In the genomic region with DNA sequence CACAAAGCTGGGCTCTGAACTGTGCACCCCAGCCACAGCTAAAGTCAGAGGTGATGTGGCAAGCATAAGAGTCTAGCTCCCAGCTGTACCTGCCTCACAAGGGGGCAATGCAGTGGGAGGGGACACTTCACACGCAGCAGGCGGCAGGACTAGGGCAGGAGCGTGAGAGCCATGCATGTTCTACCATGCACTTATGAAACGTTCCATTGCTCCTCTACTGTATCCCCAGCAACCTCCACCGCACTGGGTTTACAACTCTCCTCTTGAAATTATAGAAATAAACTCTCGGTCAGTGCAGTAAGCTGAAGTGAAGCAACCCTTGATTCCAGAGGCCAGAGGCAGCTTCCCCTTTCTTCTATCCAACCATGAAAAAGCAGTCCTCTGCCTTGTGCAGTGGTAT, we compare ENCODE assay signal across 24 cellular contexts.
DNase-seq lines count a peak whose midpoint lies in the region; ATAC-seq and TF ChIP-seq lines count a peak whose summit lies in the region.
"Had no signal": no experiment of that assay in that cellular context is flagged by ENCODE, and none has a peak within 500 bp of the region (broad histone marks: within the 10 kb centered on the region; RNA-seq: fewer than 3 reads in every experiment).

No MANE protein-coding gene starts in this region.

- H3K4me3 Mint-ChIP-seq in natural killer cell: peak overlapping the region; percentile 65
- H3K4me3 Mint-ChIP-seq in progenitor cell of endocrine pancreas (ENCODE audit: low read depth): no peak overlapping the region
- H3K4me3 Mint-ChIP-seq: activated B cell treated with CpG ODN at 0.5 μM for 24 hours; activated CD4-positive, alpha-beta memory T cell treated with anti-CD3 and anti-CD28 coated beads, Interleukin-2, amount 10 ng/mL, durations not matched to agents 7 days and 5 days; activated naive CD4-positive, alpha-beta T cell treated with anti-CD3 and anti-CD28 coated beads for 36 hours; central memory CD8-positive, alpha-beta T cell; stimulated activated naive CD8-positive, alpha-beta T cell treated with anti-CD3 and anti-CD28 coated beads, Interleukin-15, Interleukin-2, amounts not matched to agents 100 ng/mL and 50 ng/mL, for 24 hours; T-helper 1 cell treated with Interleukin-12 subunit alpha and Interleukin-12 subunit beta and Interleukin-4 antibody, amounts not matched to agents 30 μg/mL and 1 μg/mL, for 36 hours; type B pancreatic cell had no signal

- no peak overlapping the region for H3K4me2 ChIP-seq in DND-41 (ENCODE audit: insufficient read depth, low read length)

- H2AFZ ChIP-seq in DND-41 (ENCODE audit: low read depth, low read length): peak overlapping the region; percentile 5; the same call in 1 of the 2 replicates

- no peak for DNase-seq in DND-41
- peak; percentile 89 to 92 for DNase-seq in Kasumi-1 (lab: John Stamatoyannopoulos, UW)
- DNase-seq in SKM-1 (lab: John Stamatoyannopoulos, UW; ENCODE audit: unreplicated experiment): peak; percentile 94
- DNase-seq in natural killer cell: no peak
- no peak for DNase-seq in progenitor cell of endocrine pancreas (ENCODE audit: low spot score, unreplicated experiment)
- DNase-seq in esophagus squamous epithelium (lab: John Stamatoyannopoulos, UW): no peak
- no peak for DNase-seq in dermis blood vessel endothelial cell
- DNase-seq: activated B cell treated with CpG ODN at 0.5 μM for 24 hours; activated CD4-positive, alpha-beta memory T cell treated with anti-CD3 and anti-CD28 coated beads, Interleukin-2, amount 10 ng/mL, durations not matched to agents 7 days and 5 days; activated naive CD4-positive, alpha-beta T cell treated with anti-CD3 and anti-CD28 coated beads for 36 hours; COR-L47; gastrocnemius medialis; mesendoderm; naive thymus-derived CD8-positive, alpha-beta T cell; NCI-H1417; NCI-H2107; NCI-H510A treated with DMSO at 0.1 percent for 48 hours; posterior cingulate gyrus; small intestine; stimulated activated CD4-positive, alpha-beta T cell treated with anti-CD3 and anti-CD28 coated beads, Interleukin-2, amount 100 ng/mL, for 48 hours had no signal

- no peaks in the 10 kb centered on the region for H4K20me1 ChIP-seq in DND-41 (ENCODE audit: insufficient read depth, low read length)

- H3K27ac ChIP-seq in DND-41 (ENCODE audit: low read length): peak overlapping the region; percentile 58
- peak overlapping the region in 1 of 4 donors; percentile 34 for H3K27ac ChIP-seq in esophagus squamous epithelium
- H3K27ac ChIP-seq: gastrocnemius medialis had no signal

- peak overlapping the region; percentile 79 to 87 for H3K27ac Mint-ChIP-seq in natural killer cell
- H3K27ac Mint-ChIP-seq in progenitor cell of endocrine pancreas: no peak overlapping the region
- H3K27ac Mint-ChIP-seq: activated B cell treated with CpG ODN at 0.5 μM for 24 hours; activated CD4-positive, alpha-beta memory T cell treated with anti-CD3 and anti-CD28 coated beads, Interleukin-2, amount 10 ng/mL, durations not matched to agents 7 days and 5 days; activated naive CD4-positive, alpha-beta T cell treated with anti-CD3 and anti-CD28 coated beads for 36 hours; stimulated activated naive CD8-positive, alpha-beta T cell treated with anti-CD3 and anti-CD28 coated beads, Interleukin-15, Interleukin-2, amounts not matched to agents 100 ng/mL and 50 ng/mL, for 24 hours; T-helper 1 cell treated with Interleukin-12 subunit alpha and Interleukin-12 subunit beta and Interleukin-4 antibody, amounts not matched to agents 30 μg/mL and 1 μg/mL, for 36 hours; type B pancreatic cell had no signal

- peaks cover 2 to 5% of the 10 kb centered on the region in 2 donors for H3K27me3 Mint-ChIP-seq in natural killer cell (ENCODE audit: low read depth in 2 of 2)
- peaks cover 4% of the 10 kb centered on the region for H3K27me3 Mint-ChIP-seq in progenitor cell of endocrine pancreas
- H3K27me3 Mint-ChIP-seq: naive thymus-derived CD8-positive, alpha-beta T cell; type B pancreatic cell had no signal

- no peaks in the 10 kb centered on the region for H3K9me3 ChIP-seq in DND-41 (ENCODE audit: insufficient read depth, low read length, severe bottlenecking)
- no peaks in the 10 kb centered on the region for H3K9me3 ChIP-seq in esophagus squamous epithelium
- H3K9me3 ChIP-seq: gastrocnemius medialis had no signal

- peaks cover 5% of the 10 kb centered on the region for H3K36me3 Mint-ChIP-seq in natural killer cell
- H3K36me3 Mint-ChIP-seq in progenitor cell of endocrine pancreas (ENCODE audit: insufficient read depth): no peaks in the 10 kb centered on the region
- H3K36me3 Mint-ChIP-seq: naive thymus-derived CD8-positive, alpha-beta T cell; type B pancreatic cell had no signal

- peak; percentile 51; the same call in 2 of the 3 replicates for ATAC-seq in DND-41 (ENCODE audit: insufficient read depth, low read depth)
- peak; percentile 18 to 40 (median 39) for ATAC-seq in natural killer cell
- ATAC-seq: gastrocnemius medialis had no signal

- no peaks in the 10 kb centered on the region for H3K36me3 ChIP-seq in DND-41 (ENCODE audit: insufficient read depth, low read length)
- H3K36me3 ChIP-seq in esophagus squamous epithelium: no peaks in the 10 kb centered on the region
- H3K36me3 ChIP-seq: gastrocnemius medialis had no signal

- H3K4me1 ChIP-seq in DND-41 (ENCODE audit: insufficient read depth, low read length) (peaks cover 53% of the 10 kb centered on the region), esophagus squamous epithelium (no peaks in the 10 kb centered on the region)
- H3K4me1 ChIP-seq: gastrocnemius medialis had no signal

- no peak for TF ChIP-seq POLR2A in esophagus squamous epithelium (IDR thresholded peaks at IDR 0.05)

- H3K79me2 ChIP-seq in DND-41 (ENCODE audit: insufficient read depth, low read length): no peaks in the 10 kb centered on the region

- H3K4me3 ChIP-seq in DND-41 (ENCODE audit: low read depth in 1 of 2, low read length in 2 of 2): no peak overlapping the region
- no peak overlapping the region for H3K4me3 ChIP-seq in esophagus squamous epithelium
- H3K4me3 ChIP-seq: gastrocnemius medialis had no signal

- peaks cover 51 to 65% of the 10 kb centered on the region in 2 donors for H3K4me1 Mint-ChIP-seq in natural killer cell
- peaks cover 2% of the 10 kb centered on the region for H3K4me1 Mint-ChIP-seq in progenitor cell of endocrine pancreas (ENCODE audit: low read depth)

- H3K9ac ChIP-seq in DND-41 (ENCODE audit: low read depth, low read length): no peak overlapping the region

- intact Hi-C loops in natural killer cell (cut with micrococcal nuclease) (no loop called here), esophagus squamous epithelium (cut with DNase I) (no loop called here)

- TF ChIP-seq CTCF in DND-41 (IDR thresholded peaks at IDR 0.05; ENCODE audit: borderline replicate concordance, extremely low read depth, low read length, poor library complexity, severe bottlenecking): no peak
- TF ChIP-seq CTCF in natural killer cell (IDR thresholded peaks at IDR 0.05): no peak
- no peak for TF ChIP-seq CTCF in progenitor cell of endocrine pancreas (IDR thresholded peaks at IDR 0.05; ENCODE audit: unreplicated experiment)
- TF ChIP-seq CTCF in esophagus squamous epithelium (IDR thresholded peaks at IDR 0.05): no peak

- H3K9me3 Mint-ChIP-seq in natural killer cell (no peaks in the 10 kb centered on the region), progenitor cell of endocrine pancreas (ENCODE audit: low read depth) (no peaks in the 10 kb centered on the region)
- H3K9me3 Mint-ChIP-seq: activated naive CD4-positive, alpha-beta T cell treated with anti-CD3 and anti-CD28 coated beads for 36 hours; central memory CD8-positive, alpha-beta T cell; type B pancreatic cell had no signal

- H3K27me3 ChIP-seq in DND-41 (ENCODE audit: insufficient read depth, low read length, poor library complexity): no peaks in the 10 kb centered on the region
- no peaks in the 10 kb centered on the region for H3K27me3 ChIP-seq in esophagus squamous epithelium
- H3K27me3 ChIP-seq: gastrocnemius medialis had no signal

- 68 to 92% methylated on average over 5 to 6 of the region's 6 CpGs for WGBS in esophagus squamous epithelium, 2 donors

Comparison
In these comparisons a context has a peak if more than half of its experiments do, and no peak if none do; other contexts are left out.
1. DNase-seq: peak in Kasumi-1 (2 of 2) and SKM-1 (single experiment); none in DND-41 (single experiment), natural killer cell (single experiment), progenitor cell of endocrine pancreas (single experiment), esophagus squamous epithelium (single experiment) and dermis blood vessel endothelial cell (single experiment).